Comparison of ENCODE assay signal across 28 cellular contexts in the genomic region with DNA sequence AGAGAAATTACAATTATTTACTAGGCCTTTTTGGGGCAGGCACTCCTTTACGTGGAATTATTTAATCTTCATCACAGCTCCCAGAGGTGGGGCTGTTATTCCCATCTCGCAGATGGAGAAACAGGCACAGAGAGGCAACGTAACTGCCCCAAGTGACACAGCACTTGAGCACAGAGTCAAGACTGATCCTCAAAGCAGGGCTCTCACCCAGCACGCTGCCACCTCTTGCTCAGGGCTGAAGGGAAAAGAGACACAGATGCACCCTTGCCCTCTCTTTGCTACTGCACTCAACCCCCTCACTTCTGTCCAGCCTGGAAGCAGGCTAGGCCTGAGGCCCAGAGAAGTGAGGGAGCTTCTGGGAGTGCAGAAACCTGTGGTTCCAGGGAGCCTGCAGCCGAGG. TPM values are rescaled to one million over a fixed set of nuclear protein-coding genes. Genes with fewer than 3 reads are reported as not detected.
"Had no signal": no experiment of that assay in that cellular context is flagged by ENCODE, and none has a peak within 500 bp of the region (broad histone marks: within the 10 kb centered on the region; RNA-seq: fewer than 3 reads in every experiment).

No MANE protein-coding gene starts in this region.

- H3K9me3 ChIP-seq: pancreas, prostate gland, right atrium auricular region, spleen, suprapubic skin, testis, tibial artery, transverse colon, upper lobe of right lung, uterus had no signal

- H3K27me3 ChIP-seq: testis, uterus had no signal

- H3K4me2 ChIP-seq: neural progenitor cell, smooth muscle cell had no signal

- FAIRE-seq: pancreas had no signal

- H3K9ac ChIP-seq: neural progenitor cell had no signal

- DNase-seq: naive thymus-derived CD4-positive, alpha-beta T cell; natural killer cell; occipital lobe; pancreas; retina; spleen; stimulated activated CD4-positive, alpha-beta T cell treated with anti-CD3 and anti-CD28 coated beads, Interleukin-12 subunit alpha, Interleukin-12 subunit beta, amount 100 ng/mL, for 4 hours; stimulated activated CD4-positive, alpha-beta T cell treated with anti-CD3 and anti-CD28 coated beads, Interleukin-1b, Interleukin-23, amount 100 ng/mL, for 48 hours; stimulated activated CD4-positive, alpha-beta T cell treated with anti-CD3 and anti-CD28 coated beads, Interleukin-4, amount 100 ng/mL, for 1 hour; stimulated activated CD4-positive, alpha-beta T cell treated with anti-CD3 and anti-CD28 coated beads, Interleukin-4, amount 100 ng/mL, for 4 hours; stimulated activated CD8-positive, alpha-beta memory T cell treated with anti-CD3 and anti-CD28 coated beads, Interleukin-4, amount 100 ng/mL, for 48 hours; stimulated activated naive CD4-positive, alpha-beta T cell; stimulated activated naive CD8-positive, alpha-beta T cell treated with anti-CD3 and anti-CD28 coated beads, Interleukin-15, amount 100 ng/mL, for 72 hours; stimulated activated naive CD8-positive, alpha-beta T cell treated with anti-CD3 and anti-CD28 coated beads, Interleukin-15, Interleukin-2, amounts not matched to agents 100 U/mL and 50 U/mL, for 24 hours; substantia nigra; testis; tibial artery; transverse colon; upper lobe of right lung; uterus had no signal

- H3K36me3 ChIP-seq: neural progenitor cell, pancreas, prostate gland, right atrium auricular region, spleen, suprapubic skin, tibial artery, transverse colon, upper lobe of right lung, uterus had no signal

- H3K4me3 ChIP-seq: neural progenitor cell, pancreas, prostate gland, right atrium auricular region, skin epidermis, smooth muscle cell, spleen, suprapubic skin, testis, tibial artery, transverse colon, upper lobe of right lung, uterus had no signal

- ATAC-seq: naive thymus-derived CD4-positive, alpha-beta T cell; natural killer cell; pancreas; sciatic nerve; stimulated activated memory B cell treated with anti-CD40 and anti-IgM and Interleukin-4, amounts not matched to agents 10 μg/mL and 1 μg/mL and 100 μg/mL, for 72 hours; stimulated activated naive CD8-positive, alpha-beta T cell treated with anti-CD3 and anti-CD28 coated beads, Interleukin-15, amount 100 ng/mL, for 72 hours; stimulated activated naive CD8-positive, alpha-beta T cell treated with anti-CD3 and anti-CD28 coated beads, Interleukin-15, Interleukin-2, amounts not matched to agents 100 U/mL and 50 U/mL, for 24 hours; upper lobe of right lung had no signal

- H3K4me1 ChIP-seq: pancreas had no signal

- H3K27ac ChIP-seq: neural progenitor cell, pancreas, prostate gland, right atrium auricular region, skin epidermis, spleen, suprapubic skin, testis, tibial artery, transverse colon, upper lobe of right lung, uterus had no signal

- H2AFZ ChIP-seq: neural progenitor cell had no signal

RNA-seq across cellular contexts. Expression of a gene that starts 4.4 kb away (rescaled TPM):
- total RNA-seq: smooth muscle cell had no signal
